18 cellular contexts compared by ENCODE assay signal in the genomic region with DNA sequence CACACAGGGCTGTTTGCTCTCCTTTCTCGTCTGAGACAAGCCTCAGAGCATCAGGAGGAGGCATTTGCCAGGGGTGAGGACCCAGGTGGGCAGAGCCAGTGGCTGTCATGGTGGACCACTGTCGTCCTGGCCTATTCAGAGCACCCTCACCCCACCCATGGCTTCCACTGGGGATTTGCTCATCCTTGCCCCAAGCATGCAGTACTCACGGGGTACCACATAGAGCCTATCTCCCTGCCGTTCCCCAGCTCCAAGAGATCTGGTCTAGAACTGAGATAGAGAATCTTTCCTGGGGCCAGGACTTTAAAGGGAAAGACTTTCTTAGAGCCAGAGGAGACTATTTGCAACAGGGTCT.
"Had no signal": no experiment of that assay in that cellular context is flagged by ENCODE, and none has a peak within 500 bp of the region (broad histone marks: within the 10 kb centered on the region; RNA-seq: fewer than 3 reads in every experiment).

No MANE protein-coding gene starts in this region.

- H3K4me3 Mint-ChIP-seq: activated CD8-positive, alpha-beta T cell treated with anti-CD3 and anti-CD28 coated beads, Interleukin-2, amount 10 ng/mL, durations not matched to agents 7 days and 5 days; activated naive CD8-positive, alpha-beta T cell treated with anti-CD3 and anti-CD28 coated beads, Interleukin-2, amount 50 U/mL, for 24 hours; naive B cell; stimulated activated naive B cell treated with anti-CD40 and anti-IgM and Interleukin-4, amounts not matched to agents 10 μg/mL and 1 μg/mL and 100 μg/mL, for 72 hours had no signal

- ATAC-seq: activated CD8-positive, alpha-beta T cell treated with anti-CD3 and anti-CD28 coated beads, Interleukin-2, amount 10 ng/mL, durations not matched to agents 7 days and 5 days; activated naive CD8-positive, alpha-beta T cell treated with anti-CD3 and anti-CD28 coated beads, Interleukin-2, amount 50 U/mL, for 24 hours; foreskin keratinocyte; right lobe of liver; stimulated activated naive B cell treated with anti-CD40 and anti-IgM and Interleukin-4, amounts not matched to agents 10 μg/mL and 1 μg/mL and 100 μg/mL, for 72 hours had no signal

- H3K36me3 Mint-ChIP-seq: naive B cell; stimulated activated naive B cell treated with anti-CD40 and anti-IgM and Interleukin-4, amounts not matched to agents 10 μg/mL and 1 μg/mL and 100 μg/mL, for 72 hours had no signal

- DNase-seq: activated CD4-positive, alpha-beta T cell treated with anti-CD3 and anti-CD28 coated beads for 4 hours; activated CD8-positive, alpha-beta memory T cell treated with anti-CD3 and anti-CD28 coated beads, Interleukin-2, amount 50 U/mL, for 48 hours; activated CD8-positive, alpha-beta T cell treated with anti-CD3 and anti-CD28 coated beads, Interleukin-2, amount 10 ng/mL, durations not matched to agents 7 days and 5 days; activated naive CD4-positive, alpha-beta T cell; activated naive CD8-positive, alpha-beta T cell treated with anti-CD3 and anti-CD28 coated beads, Interleukin-2, amount 50 U/mL, for 24 hours; dorsolateral prefrontal cortex; esophagus squamous epithelium; foreskin keratinocyte; head of caudate nucleus; islet precursor cell; naive B cell; right lobe of liver; SK-N-SH; stimulated activated CD4-positive, alpha-beta T cell treated with anti-CD3 and anti-CD28 coated beads, Interleukin-2, amount 100 ng/mL, for 24 hours; stimulated activated naive B cell treated with anti-CD40 and anti-IgM and Interleukin-4, amounts not matched to agents 10 μg/mL and 1 μg/mL and 100 μg/mL, for 72 hours; T-helper 1 cell had no signal

- H3K4me3 ChIP-seq: dorsolateral prefrontal cortex, esophagus squamous epithelium, prostate gland, right lobe of liver, suprapubic skin had no signal

- H3K27ac Mint-ChIP-seq: activated CD8-positive, alpha-beta T cell treated with anti-CD3 and anti-CD28 coated beads, Interleukin-2, amount 10 ng/mL, durations not matched to agents 7 days and 5 days; activated naive CD8-positive, alpha-beta T cell treated with anti-CD3 and anti-CD28 coated beads, Interleukin-2, amount 50 U/mL, for 24 hours; naive B cell; stimulated activated naive B cell treated with anti-CD40 and anti-IgM and Interleukin-4, amounts not matched to agents 10 μg/mL and 1 μg/mL and 100 μg/mL, for 72 hours had no signal

- H3K27ac ChIP-seq: foreskin keratinocyte, prostate gland, right lobe of liver, suprapubic skin had no signal

- H3K9me3 ChIP-seq: esophagus squamous epithelium, prostate gland, right lobe of liver, SK-N-SH, suprapubic skin had no signal

- H3K36me3 ChIP-seq: esophagus squamous epithelium, prostate gland, right lobe of liver, suprapubic skin had no signal

- H3K9me3 Mint-ChIP-seq: activated naive CD8-positive, alpha-beta T cell treated with anti-CD3 and anti-CD28 coated beads, Interleukin-2, amount 50 U/mL, for 24 hours; stimulated activated naive B cell treated with anti-CD40 and anti-IgM and Interleukin-4, amounts not matched to agents 10 μg/mL and 1 μg/mL and 100 μg/mL, for 72 hours had no signal

- H3K4me1 Mint-ChIP-seq: activated naive CD8-positive, alpha-beta T cell treated with anti-CD3 and anti-CD28 coated beads, Interleukin-2, amount 50 U/mL, for 24 hours; naive B cell had no signal

- H3K4me1 ChIP-seq: foreskin keratinocyte, prostate gland, right lobe of liver had no signal

- H3K27me3 ChIP-seq: dorsolateral prefrontal cortex, esophagus squamous epithelium, foreskin keratinocyte, right lobe of liver, suprapubic skin had no signal

- H3K9ac ChIP-seq: SK-N-SH had no signal

- H3K4me2 ChIP-seq: SK-N-SH had no signal
